In genomic region chr2:39568116-39568515, GRCh38 we compare ENCODE assay signal across 19 cellular contexts.
DNase-seq lines count a peak whose midpoint lies in the region; ATAC-seq, FAIRE-seq and TF ChIP-seq lines count a peak whose summit lies in the region.
"Had no signal": no experiment of that assay in that cellular context is flagged by ENCODE, and none has a peak within 500 bp of the region (broad histone marks: within the 10 kb centered on the region; RNA-seq: fewer than 3 reads in every experiment).

No MANE protein-coding gene starts in this region.

- no peak for DNase-seq in fibroblast of lung (ENCODE audit: low read depth in 2 of 2)
- no peak for DNase-seq in gastrocnemius medialis
- DNase-seq in GM13977 (ENCODE audit: low spot score): no peak
- no peak for DNase-seq in T-helper 2 cell
- DNase-seq in GM12891 (ENCODE audit: insufficient read length, low spot score): no peak
- DNase-seq in LoVo (ENCODE audit: low spot score): no peak
- DNase-seq: activated CD4-positive, CD25-positive, alpha-beta regulatory T cell; activated effector memory CD4-positive, alpha-beta T cell treated with anti-CD3 and anti-CD28 coated beads, Interleukin-2, amount 50 U/mL, for 16 hours; CD4-positive, alpha-beta memory T cell; colonic mucosa; lower lobe of right lung; natural killer cell; NCI-H187 treated with DMSO at 0.1 percent for 48 hours; NK-92 treated with Interleukin-12 subunit alpha and Interleukin-12 subunit beta, amount 100 ng/mL, for 24 hours; stimulated activated CD4-positive, alpha-beta T cell treated with anti-CD3 and anti-CD28 coated beads, Interleukin-15, amount 100 ng/mL, for 24 hours; stimulated activated naive CD4-positive, alpha-beta T cell; upper lobe of right lung had no signal

- no peaks in the 10 kb centered on the region for H3K79me2 ChIP-seq in fibroblast of lung (ENCODE audit: control insufficient read depth, insufficient read depth, low read length)

- in situ Hi-C loops in gastrocnemius medialis (cut with MboI; ENCODE audit: low sequenced_read_pairs in 4 of 4): no loop called here
- in situ Hi-C loops in GM13977 (cut with MboI; ENCODE audit: low pct_unique_long_range_greater_than_20kb, low sequenced_read_pairs, unreplicated experiment): no loop called here

- H3K27ac ChIP-seq in C4-2B: peak overlapping the region; percentile 19; the same call in 1 of the 2 replicates
- peak overlapping the region; percentile 72 for H3K27ac ChIP-seq in VCaP
- H3K27ac ChIP-seq in fibroblast of lung (ENCODE audit: insufficient read depth, low read length): no peak overlapping the region
- peak overlapping the region; percentile 7 to 68 (median 62) for H3K27ac ChIP-seq in gastrocnemius medialis
- H3K27ac ChIP-seq: colonic mucosa, lower lobe of right lung, upper lobe of right lung had no signal

- no peaks in the 10 kb centered on the region for H4K20me1 ChIP-seq in fibroblast of lung (ENCODE audit: control insufficient read depth, extremely low read depth, insufficient read depth, low read length)

- no peak for ATAC-seq in gastrocnemius medialis
- ATAC-seq: lower lobe of right lung, natural killer cell, upper lobe of right lung had no signal

- no peaks in the 10 kb centered on the region for H3K9me3 ChIP-seq in fibroblast of lung (ENCODE audit: control insufficient read depth, insufficient read depth, low read depth, low read length)
- peaks cover 0 to 7% (median 0%) of the 10 kb centered on the region in 3 donors for H3K9me3 ChIP-seq in gastrocnemius medialis
- H3K9me3 ChIP-seq: colonic mucosa had no signal

- peak overlapping the region; percentile 15 for H3K4me2 ChIP-seq in fibroblast of lung (ENCODE audit: extremely low read depth, insufficient read depth, low read length)

- TF ChIP-seq CTCF in C4-2B (conservative IDR thresholded peaks at IDR 0.05) (no peak), VCaP (conservative IDR thresholded peaks at IDR 0.05) (no peak), fibroblast of lung (conservative IDR thresholded peaks at IDR 0.05 in 1 of 2, IDR thresholded peaks at IDR 0.05 in 1 of 2; ENCODE audit: low read depth in 1 of 2, low read length in 2 of 2) (no peak), gastrocnemius medialis (IDR thresholded peaks at IDR 0.05 in 4 of 5, conservative IDR thresholded peaks at IDR 0.05 in 1 of 5) (no peak), GM13977 (IDR thresholded peaks at IDR 0.05; ENCODE audit: extremely low read depth, insufficient read depth, missing control alignments) (no peak)

- no peak for TF ChIP-seq POLR2A in gastrocnemius medialis (IDR thresholded peaks at IDR 0.05)
- TF ChIP-seq POLR2A in GM12891 (IDR thresholded peaks at IDR 0.05; ENCODE audit: low read depth, low read length): no peak

- H3K36me3 ChIP-seq in fibroblast of lung (ENCODE audit: control insufficient read depth, insufficient read depth, low read length) (no peaks in the 10 kb centered on the region), gastrocnemius medialis (no peaks in the 10 kb centered on the region)
- H3K36me3 ChIP-seq: colonic mucosa, lower lobe of right lung, upper lobe of right lung had no signal

- H2AFZ ChIP-seq in fibroblast of lung (ENCODE audit: low read length): no peak overlapping the region

- intact Hi-C loops in gastrocnemius medialis (cut with DNase I; ENCODE audit: low total_unique reads): no loop called here

- H3K4me3 ChIP-seq in fibroblast of lung (replicated peaks in 1 of 4; ENCODE audit: control extremely low read depth in 1 of 4, insufficient read depth in 1 of 4, low read depth in 3 of 4, low read length in 4 of 4) (no peak overlapping the region), gastrocnemius medialis (no peak overlapping the region)
- H3K4me3 ChIP-seq: colonic mucosa, lower lobe of right lung, upper lobe of right lung had no signal

- H3K4me1 ChIP-seq in fibroblast of lung (ENCODE audit: control insufficient read depth, extremely low read depth, insufficient read depth, low read length) (peaks cover 9% of the 10 kb centered on the region), gastrocnemius medialis (peaks cover 38 to 42% of the 10 kb centered on the region in 2 donors)
- H3K4me1 ChIP-seq: colonic mucosa had no signal

- no peak for FAIRE-seq in GM12891 (lab: Jason Lieb, UNC)

- no peak overlapping the region for H3K9ac ChIP-seq in fibroblast of lung (ENCODE audit: insufficient read depth, low read length)

- H3K27me3 ChIP-seq in fibroblast of lung (ENCODE audit: control insufficient read depth, insufficient read depth, low read length) (no peaks in the 10 kb centered on the region), gastrocnemius medialis (no peaks in the 10 kb centered on the region)
- H3K27me3 ChIP-seq: colonic mucosa, upper lobe of right lung had no signal

TF ChIP-seq in GM12891, 5 proteins besides CTCF, POLR2A, EP300 and RAD21:
- no peak for TF ChIP-seq PAX5 (IDR thresholded peaks at IDR 0.05; ENCODE audit: insufficient read depth, low read length, severe bottlenecking)
- TF ChIP-seq SPI1 (IDR thresholded peaks at IDR 0.05; ENCODE audit: low read depth, low read length): no peak
- no peak for TF ChIP-seq POLR2AphosphoS5 (IDR thresholded peaks at IDR 0.05; ENCODE audit: low read depth, low read length)
- TF ChIP-seq TAF1 (IDR thresholded peaks at IDR 0.05; ENCODE audit: low read depth, low read length): no peak
- no peak for TF ChIP-seq POU2F2 (IDR thresholded peaks at IDR 0.05; ENCODE audit: low read depth, low read length)
